8 cellular contexts compared by ENCODE assay signal in the genomic region with DNA sequence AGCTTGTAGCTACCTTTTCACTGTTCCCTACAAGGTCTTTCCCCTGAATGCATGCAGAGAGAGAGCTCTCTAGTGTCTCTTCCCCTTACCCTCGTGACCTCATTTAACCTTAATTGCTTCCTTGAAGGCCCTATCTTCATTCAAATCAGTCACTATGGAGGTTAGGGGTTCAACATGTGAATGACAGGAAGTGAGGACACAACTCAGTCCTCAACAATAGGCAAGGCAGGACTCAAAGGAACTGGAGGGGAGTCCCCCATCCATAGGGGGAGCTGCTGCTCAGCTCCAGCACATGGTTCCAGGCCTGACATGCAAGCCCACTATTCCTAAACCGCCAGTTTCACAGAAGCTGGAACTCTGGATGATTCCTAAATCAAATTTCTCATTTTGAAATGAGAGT. TPM values are rescaled to one million over a fixed set of nuclear protein-coding genes. Genes with fewer than 3 reads are reported as not detected.
A peak's percentile ranks its signal among the peaks of the same experiment; 100 is the strongest.
DNase-seq lines count a peak whose midpoint lies in the region; ATAC-seq and TF ChIP-seq lines count a peak whose summit lies in the region.

No MANE protein-coding gene starts in this region.

- H3K4me1 Mint-ChIP-seq in activated naive CD4-positive, alpha-beta T cell treated with anti-CD3 and anti-CD28 coated beads, Interleukin-2, amount 10 ng/mL, durations not matched to agents 7 days and 5 days = peaks cover 9% of the 10 kb centered on the region
- peaks cover 9% of the 10 kb centered on the region for H3K4me1 Mint-ChIP-seq in activated CD4-positive, alpha-beta memory T cell treated with anti-CD3 and anti-CD28 coated beads for 36 hours (ENCODE audit: low read depth)

- ATAC-seq in HG03442 (IDR thresholded peaks at IDR 0.05; ENCODE audit: unreplicated experiment) (peak; percentile 52), left lung (no peak), HG03045 (IDR thresholded peaks at IDR 0.05; ENCODE audit: unreplicated experiment) (no peak)

- intact Hi-C loops in activated CD4-positive, alpha-beta memory T cell treated with anti-CD3 and anti-CD28 coated beads for 36 hours (cut with micrococcal nuclease) = loop anchor here (1.0 to 10.0 kb wide), 2 partner anchors 129 to 527 kb away; partner anchors contain the start of gene HLTF
- intact Hi-C loops in left lung (cut with DNase I) = no loop called here

- H3K4me3 Mint-ChIP-seq in activated naive CD4-positive, alpha-beta T cell treated with anti-CD3 and anti-CD28 coated beads, Interleukin-2, amount 10 ng/mL, durations not matched to agents 7 days and 5 days = no peak overlapping the region
- H3K4me3 Mint-ChIP-seq in activated CD4-positive, alpha-beta memory T cell treated with anti-CD3 and anti-CD28 coated beads for 36 hours = no peak overlapping the region

- H3K27ac ChIP-seq in osteoblast (ENCODE audit: low read depth, low read length) (no peak overlapping the region), left lung (no peak overlapping the region)

- H3K27me3 ChIP-seq in osteoblast (ENCODE audit: insufficient read depth, low read length) = no peaks in the 10 kb centered on the region
- no peaks in the 10 kb centered on the region for H3K27me3 ChIP-seq in left lung

- no peaks in the 10 kb centered on the region for H4K20me1 ChIP-seq in osteoblast (ENCODE audit: insufficient read depth, low read length)

- H3K79me2 ChIP-seq in osteoblast (ENCODE audit: insufficient read depth, low read length) = no peaks in the 10 kb centered on the region

- H2AFZ ChIP-seq in osteoblast (ENCODE audit: low read length) = no peak overlapping the region

- no peaks in the 10 kb centered on the region for H3K36me3 ChIP-seq in osteoblast (ENCODE audit: insufficient read depth, low read length)
- no peaks in the 10 kb centered on the region for H3K36me3 ChIP-seq in left lung

- H3K4me2 ChIP-seq in osteoblast (ENCODE audit: insufficient read depth, low read length) = no peak overlapping the region

- CTCF ChIA-PET in activated naive CD4-positive, alpha-beta T cell treated with anti-CD3 and anti-CD28 coated beads, Interleukin-2, amount 10 ng/mL, durations not matched to agents 7 days and 5 days (lab: Charles Lee) = interaction anchor here (0.7 to 8.4 kb wide), 10 partner anchors 9 to 321 kb away, joined by 3 to 76 read pairs (median 4); no protein-coding TSS in a partner anchor
- CTCF ChIA-PET in activated CD4-positive, alpha-beta memory T cell treated with anti-CD3 and anti-CD28 coated beads for 36 hours (lab: Charles Lee) = interaction anchor here (0.5 to 6.4 kb wide), 5 partner anchors 10 to 795 kb away, joined by 3 to 70 read pairs (median 3); no protein-coding TSS in a partner anchor

- no peaks in the 10 kb centered on the region for H3K9me3 Mint-ChIP-seq in activated naive CD4-positive, alpha-beta T cell treated with anti-CD3 and anti-CD28 coated beads, Interleukin-2, amount 10 ng/mL, durations not matched to agents 7 days and 5 days
- H3K9me3 Mint-ChIP-seq in activated CD4-positive, alpha-beta memory T cell treated with anti-CD3 and anti-CD28 coated beads for 36 hours = no peaks in the 10 kb centered on the region

- H3K36me3 Mint-ChIP-seq in activated naive CD4-positive, alpha-beta T cell treated with anti-CD3 and anti-CD28 coated beads, Interleukin-2, amount 10 ng/mL, durations not matched to agents 7 days and 5 days = no peaks in the 10 kb centered on the region
- no peaks in the 10 kb centered on the region for H3K36me3 Mint-ChIP-seq in activated CD4-positive, alpha-beta memory T cell treated with anti-CD3 and anti-CD28 coated beads for 36 hours

- TF ChIP-seq CTCF in osteoblast (IDR thresholded peaks at IDR 0.05; ENCODE audit: extremely low read depth, low read depth, low read length) (peak; percentile 52), left lung (IDR thresholded peaks at IDR 0.05) (no peak)

- peaks cover 12% of the 10 kb centered on the region for H3K4me1 ChIP-seq in osteoblast (ENCODE audit: insufficient read depth, low read length)
- no peaks in the 10 kb centered on the region for H3K4me1 ChIP-seq in left lung

- POLR2A ChIA-PET in activated CD4-positive, alpha-beta memory T cell treated with anti-CD3 and anti-CD28 coated beads for 36 hours (lab: Charles Lee) = no interaction called here

- DNase-seq in activated naive CD4-positive, alpha-beta T cell treated with anti-CD3 and anti-CD28 coated beads, Interleukin-2, amount 10 ng/mL, durations not matched to agents 7 days and 5 days = peak; percentile 29
- no peak for DNase-seq in activated naive CD4-positive, alpha-beta T cell (lab: John Stamatoyannopoulos, UW)
- DNase-seq in activated CD4-positive, alpha-beta memory T cell treated with anti-CD3 and anti-CD28 coated beads for 36 hours = peak; percentile 19
- DNase-seq in osteoblast (ENCODE audit: insufficient read length, low spot score, missing footprints) = no peak
- no peak for DNase-seq in left lung
- DNase-seq in NCI-H1105 (lab: John Stamatoyannopoulos, UW) = no peak

- peaks cover 12% of the 10 kb centered on the region for H3K27me3 Mint-ChIP-seq in activated naive CD4-positive, alpha-beta T cell treated with anti-CD3 and anti-CD28 coated beads, Interleukin-2, amount 10 ng/mL, durations not matched to agents 7 days and 5 days
- peaks cover 6% of the 10 kb centered on the region for H3K27me3 Mint-ChIP-seq in activated CD4-positive, alpha-beta memory T cell treated with anti-CD3 and anti-CD28 coated beads for 36 hours

- H3K9me3 ChIP-seq in osteoblast (ENCODE audit: low read depth, low read length) = no peaks in the 10 kb centered on the region
- H3K9me3 ChIP-seq in left lung = no peaks in the 10 kb centered on the region

- H3K4me3 ChIP-seq in osteoblast (ENCODE audit: insufficient read depth, low read length) (no peak overlapping the region), left lung (no peak overlapping the region)

- peak overlapping the region; percentile 31 for H3K27ac Mint-ChIP-seq in activated naive CD4-positive, alpha-beta T cell treated with anti-CD3 and anti-CD28 coated beads, Interleukin-2, amount 10 ng/mL, durations not matched to agents 7 days and 5 days
- no peak overlapping the region for H3K27ac Mint-ChIP-seq in activated CD4-positive, alpha-beta memory T cell treated with anti-CD3 and anti-CD28 coated beads for 36 hours

RNA-seq across cellular contexts. Expression of gene GYG1, which starts 33.8 kb away (rescaled TPM):
- total RNA-seq in activated CD4-positive, alpha-beta memory T cell treated with anti-CD3 and anti-CD28 coated beads for 36 hours = 10 to 100 TPM; 21.5 to 22.1 TPM
- total RNA-seq in osteoblast (42.3 and 54.8 TPM in 2 replicates), left lung (10 to 100 TPM; 43.9 to 67.9 TPM)

Comparison
In these comparisons a context has a peak if more than half of its experiments do, and no peak if none do; other contexts are left out.
1. DNase-seq: peak in activated naive CD4-positive, alpha-beta T cell treated with anti-CD3 and anti-CD28 coated beads, Interleukin-2, amount 10 ng/mL, durations not matched to agents 7 days and 5 days (single experiment) and activated CD4-positive, alpha-beta memory T cell treated with anti-CD3 and anti-CD28 coated beads for 36 hours (single experiment); none in activated naive CD4-positive, alpha-beta T cell (0 of 4), osteoblast (single experiment), left lung (0 of 2) and NCI-H1105 (single experiment).